ENCODE assay signal across 20 cellular contexts in the genomic region with DNA sequence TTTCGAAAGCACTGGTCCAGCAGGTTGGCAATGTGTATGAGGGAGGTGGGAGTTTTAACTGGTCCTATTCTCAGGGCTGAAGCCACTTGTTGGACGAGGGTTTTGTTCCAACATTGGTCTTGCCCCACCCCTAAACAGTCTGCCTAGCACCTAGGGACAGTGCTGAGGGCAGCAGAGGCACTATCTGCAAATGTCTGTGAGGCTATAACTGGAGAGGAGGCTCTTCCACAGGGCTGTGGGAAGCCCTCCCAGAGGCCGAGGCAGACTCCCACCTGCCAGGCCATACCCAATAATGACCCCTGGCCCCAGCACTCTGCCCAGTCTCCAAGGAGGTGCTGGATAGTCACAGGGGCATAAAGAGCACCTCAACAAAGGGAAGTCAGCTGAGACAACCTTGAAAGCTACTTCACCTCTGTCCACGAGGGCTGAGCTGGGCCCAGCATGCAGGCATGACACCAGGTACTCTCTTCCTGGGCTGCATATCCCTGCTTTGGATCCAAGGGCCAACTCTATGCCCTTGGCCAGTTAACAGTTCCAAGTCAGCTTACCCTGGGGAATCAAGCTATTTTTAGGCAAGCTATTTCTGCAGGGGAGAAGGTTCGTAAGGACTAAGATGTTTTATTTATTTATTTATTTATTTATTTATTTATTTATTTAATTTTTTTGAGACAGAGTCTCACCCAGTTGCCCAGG. TPM values are rescaled to one million over a fixed set of nuclear protein-coding genes. Genes with fewer than 3 reads are reported as not detected.
A peak's percentile ranks its signal among the peaks of the same experiment; 100 is the strongest.
DNase-seq lines count a peak whose midpoint lies in the region; ATAC-seq and TF ChIP-seq lines count a peak whose summit lies in the region.
"Had no signal": no experiment of that assay in that cellular context is flagged by ENCODE, and none has a peak within 500 bp of the region (broad histone marks: within the 10 kb centered on the region; RNA-seq: fewer than 3 reads in every experiment).

No MANE protein-coding gene starts in this region.

- no peak overlapping the region for H3K27ac Mint-ChIP-seq in Caco-2 (ENCODE audit: unreplicated experiment)
- H3K27ac Mint-ChIP-seq: activated CD4-positive, alpha-beta T cell treated with anti-CD3 and anti-CD28 coated beads, Interleukin-2, amount 10 ng/mL, durations not matched to agents 7 days and 5 days had no signal

- POLR2A ChIA-PET in OCI-LY7 (lab: Charles Lee): interaction anchor here (0.6 kb wide), 1 partner anchor 27 kb away, joined by 4 read pairs; no protein-coding TSS in a partner anchor
- POLR2A ChIA-PET in Caco-2 (lab: Charles Lee): no interaction called here

- H3K36me3 ChIP-seq in OCI-LY7 (ENCODE audit: insufficient read depth, low read length) (no peaks in the 10 kb centered on the region), Caco-2 (ENCODE audit: control insufficient read depth, insufficient read depth, low read length) (no peaks in the 10 kb centered on the region)
- H3K36me3 ChIP-seq: prostate gland had no signal

- H3K36me3 Mint-ChIP-seq in Caco-2 (ENCODE audit: insufficient read depth, unreplicated experiment): no peaks in the 10 kb centered on the region
- H3K36me3 Mint-ChIP-seq: natural killer cell had no signal

- DNase-seq in NCI-H2196 (lab: John Stamatoyannopoulos, UW; ENCODE audit: unreplicated experiment) (peak; percentile 26), NCI-H2196 treated with DMSO at 0.1 percent for 48 hours (lab: John Stamatoyannopoulos, UW; ENCODE audit: unreplicated experiment) (no peak), OCI-LY7 (ENCODE audit: low spot score) (no peak), left cardiac atrium (no peak), sciatic nerve (ENCODE audit: low spot score) (no peak), Caco-2 (no peak), NCI-H510A treated with DMSO at 0.1 percent for 48 hours (lab: John Stamatoyannopoulos, UW) (no peak)
- DNase-seq in activated CD4-positive, alpha-beta T cell treated with anti-CD3 and anti-CD28 coated beads, Interleukin-2, amount 50 U/mL, for 48 hours: no peak
- DNase-seq: activated CD8-positive, alpha-beta memory T cell treated with anti-CD3 and anti-CD28 coated beads, Interleukin-2, amount 50 U/mL, for 48 hours; activated effector memory CD4-positive, alpha-beta T cell treated with Interleukin-2 at 50 U/mL for 16 hours; C1 segment of cervical spinal cord; islet precursor cell; natural killer cell; stimulated activated CD4-positive, alpha-beta T cell treated with anti-CD3 and anti-CD28 coated beads, Interleukin-12 subunit alpha, Interleukin-12 subunit beta, amount 100 ng/mL, for 4 hours; substantia nigra; SW 1271 had no signal

- no peaks in the 10 kb centered on the region for H3K9me3 ChIP-seq in OCI-LY7 (ENCODE audit: low read length)
- H3K9me3 ChIP-seq in Caco-2: no peaks in the 10 kb centered on the region
- H3K9me3 ChIP-seq: prostate gland had no signal

- no peak overlapping the region for H3K4me3 Mint-ChIP-seq in Caco-2 (ENCODE audit: unreplicated experiment)
- H3K4me3 Mint-ChIP-seq: activated CD4-positive, alpha-beta T cell treated with anti-CD3 and anti-CD28 coated beads, Interleukin-2, amount 10 ng/mL, durations not matched to agents 7 days and 5 days; natural killer cell had no signal

- no peaks in the 10 kb centered on the region for H3K4me1 Mint-ChIP-seq in Caco-2 (ENCODE audit: low read depth, unreplicated experiment)

- TF ChIP-seq CTCF in OCI-LY7 (conservative IDR thresholded peaks at IDR 0.05; ENCODE audit: low read length) (no peak), Caco-2 (IDR thresholded peaks at IDR 0.05; ENCODE audit: insufficient read depth in 1 of 2, low read depth in 1 of 2, low read length in 1 of 2, severe bottlenecking in 1 of 2, unreplicated experiment in 1 of 2) (no peak)

- no peaks in the 10 kb centered on the region for H4K20me1 ChIP-seq in OCI-LY7 (ENCODE audit: insufficient read depth, low read length)

- peak overlapping the region; percentile 85 for H2AFZ ChIP-seq in OCI-LY7 (ENCODE audit: low read length)
- H2AFZ ChIP-seq: hepatocyte had no signal

- no peak overlapping the region for H3K4me2 ChIP-seq in OCI-LY7 (ENCODE audit: low read length)
- H3K4me2 ChIP-seq: hepatocyte had no signal

- no peaks in the 10 kb centered on the region for H3K9me3 Mint-ChIP-seq in Caco-2 (ENCODE audit: unreplicated experiment)
- H3K9me3 Mint-ChIP-seq: activated CD4-positive, alpha-beta T cell treated with anti-CD3 and anti-CD28 coated beads, Interleukin-2, amount 10 ng/mL, durations not matched to agents 7 days and 5 days; natural killer cell had no signal

- no peaks in the 10 kb centered on the region for H3K27me3 ChIP-seq in Caco-2 (replicated peaks; ENCODE audit: control insufficient read depth, insufficient read depth, low read length)
- H3K27me3 ChIP-seq: hepatocyte had no signal

- no peak overlapping the region for H3K4me3 ChIP-seq in OCI-LY7 (ENCODE audit: low read depth, low read length, poor library complexity, severe bottlenecking)
- no peak overlapping the region for H3K4me3 ChIP-seq in Caco-2 (ENCODE audit: low read depth, low read length)
- H3K4me3 ChIP-seq: hepatocyte, prostate gland had no signal

- intact Hi-C loops in OCI-LY7 (cut with micrococcal nuclease; ENCODE audit: unreplicated experiment): no loop called here
- intact Hi-C loops in left cardiac atrium (cut with DNase I): no loop called here
- intact Hi-C loops in sciatic nerve (cut with DNase I): no loop called here
- intact Hi-C loops in Caco-2 (cut with micrococcal nuclease; ENCODE audit: unreplicated experiment): no loop called here

- CTCF ChIA-PET in OCI-LY7 (lab: Charles Lee; ENCODE audit: unreplicated experiment) (interaction anchor here (0.6 to 0.7 kb wide), 2 partner anchors 36 to 255 kb away, joined by 3 read pairs; no protein-coding TSS in a partner anchor), Caco-2 (lab: Charles Lee) (no interaction called here)

- no peaks in the 10 kb centered on the region for H3K9me2 ChIP-seq in OCI-LY7 (ENCODE audit: insufficient read depth, low read length)

- ATAC-seq in left cardiac atrium (peak; percentile 61 to 62), sciatic nerve (peak; percentile 47)

- H3K27me3 Mint-ChIP-seq in Caco-2 (ENCODE audit: insufficient read depth, unreplicated experiment): no peaks in the 10 kb centered on the region
- H3K27me3 Mint-ChIP-seq: activated CD4-positive, alpha-beta T cell treated with anti-CD3 and anti-CD28 coated beads, Interleukin-2, amount 10 ng/mL, durations not matched to agents 7 days and 5 days had no signal

- H3K79me2 ChIP-seq in OCI-LY7 (ENCODE audit: insufficient read depth, low read depth, low read length): no peaks in the 10 kb centered on the region
- H3K79me2 ChIP-seq: hepatocyte had no signal

- H3K4me1 ChIP-seq in OCI-LY7 (ENCODE audit: insufficient read depth, low read length, poor library complexity, severe bottlenecking) (peaks cover 24% of the 10 kb centered on the region), Caco-2 (no peaks in the 10 kb centered on the region)
- H3K4me1 ChIP-seq: prostate gland had no signal

- BruUV-seq in OCI-LY7 (replicated peaks; lab: Mats Ljungman, UMichigan) (no TSS peak), Caco-2 (replicated peaks; lab: Mats Ljungman, UMichigan) (no TSS peak)

- no peak overlapping the region for H3K27ac ChIP-seq in OCI-LY7 (ENCODE audit: low read depth, low read length, poor library complexity, severe bottlenecking)
- H3K27ac ChIP-seq: hepatocyte, HL-60, prostate gland had no signal

RNA-seq across cellular contexts. Expression of a gene that starts 40.2 kb away (rescaled TPM):
- 52.4 and 59.5 TPM in 2 replicates for total RNA-seq in OCI-LY7 (2014; rRNA removed; shearing (Covaris generic))
- total RNA-seq in OCI-LY7 (2022) (106 and 117 TPM in 2 replicates), left cardiac atrium (10 to 100 TPM; 39.0 to 48.2 TPM), sciatic nerve (54.1 TPM), Caco-2 (2022) (142 and 155 TPM in 2 replicates)
